Comparison of ENCODE assay signal across 11 cellular contexts in the genomic region with DNA sequence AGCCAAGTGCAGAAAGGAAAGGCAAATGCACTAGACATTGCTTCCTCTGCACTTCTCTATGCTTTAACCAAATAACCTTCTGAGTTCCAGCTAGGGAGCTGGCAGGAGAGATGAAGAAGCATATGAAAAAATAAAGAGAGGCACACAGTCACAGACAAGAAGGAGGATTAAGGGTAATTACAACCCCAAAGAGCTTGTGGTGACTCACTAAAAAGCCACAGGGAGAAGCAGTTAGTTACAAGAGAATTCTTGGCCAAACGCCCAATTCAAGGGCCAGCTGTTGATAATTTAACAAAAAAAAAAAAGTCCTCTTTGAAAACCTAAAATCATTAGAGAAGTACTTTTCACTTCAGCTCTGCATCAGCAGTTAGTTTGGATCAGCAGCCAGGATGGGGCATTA.
DNase-seq lines count a peak whose midpoint lies in the region; ATAC-seq and TF ChIP-seq lines count a peak whose summit lies in the region.
"Had no signal": no experiment of that assay in that cellular context is flagged by ENCODE, and none has a peak within 500 bp of the region (broad histone marks: within the 10 kb centered on the region; RNA-seq: fewer than 3 reads in every experiment).

No MANE protein-coding gene starts in this region.

- H3K27me3 Mint-ChIP-seq in neural progenitor cell (ENCODE audit: insufficient read depth, low read depth) (no peaks in the 10 kb centered on the region), osteocyte (ENCODE audit: unreplicated experiment) (peaks cover 2% of the 10 kb centered on the region)
- H3K27me3 Mint-ChIP-seq in activated CD8-positive, alpha-beta T cell treated with anti-CD3 and anti-CD28 coated beads, Interleukin-2, amount 10 ng/mL, durations not matched to agents 7 days and 5 days (ENCODE audit: low read depth): no peaks in the 10 kb centered on the region
- H3K27me3 Mint-ChIP-seq in naive thymus-derived CD8-positive, alpha-beta T cell: peaks cover 0 to 8% (median 0%) of the 10 kb centered on the region in 5 donors

- H3K27ac ChIP-seq in neural progenitor cell: no peak overlapping the region
- H3K27ac ChIP-seq: adrenal gland, vagina had no signal

- H3F3A ChIP-seq in neural progenitor cell (ENCODE audit: low read depth): no peaks in the 10 kb centered on the region

- H3K9ac ChIP-seq in neural progenitor cell: no peak overlapping the region

- no peaks in the 10 kb centered on the region for H3K9me3 Mint-ChIP-seq in neural progenitor cell
- H3K9me3 Mint-ChIP-seq in activated CD8-positive, alpha-beta T cell treated with anti-CD3 and anti-CD28 coated beads, Interleukin-2, amount 10 ng/mL, durations not matched to agents 7 days and 5 days (ENCODE audit: insufficient read depth): no peaks in the 10 kb centered on the region
- peaks cover 0 to 6% (median 0%) of the 10 kb centered on the region in 9 donors for H3K9me3 Mint-ChIP-seq in naive thymus-derived CD8-positive, alpha-beta T cell
- H3K9me3 Mint-ChIP-seq in osteocyte (ENCODE audit: unreplicated experiment): no peaks in the 10 kb centered on the region
- H3K9me3 Mint-ChIP-seq: nephron progenitor cell had no signal

- H4K20me1 ChIP-seq in neural progenitor cell (ENCODE audit: low read depth): no peaks in the 10 kb centered on the region

- no peak for ATAC-seq in activated CD8-positive, alpha-beta T cell treated with anti-CD3 and anti-CD28 coated beads, Interleukin-2, amount 10 ng/mL, durations not matched to agents 7 days and 5 days
- ATAC-seq in naive thymus-derived CD8-positive, alpha-beta T cell: no peak
- no peak for ATAC-seq in HG02938 (IDR thresholded peaks at IDR 0.05; ENCODE audit: unreplicated experiment)

- H2AFZ ChIP-seq in neural progenitor cell (replicated peaks): no peak overlapping the region

- H3K4me2 ChIP-seq in neural progenitor cell: peak overlapping the region; percentile 45

- peak; percentile 20 for DNase-seq in GM03348 (ENCODE audit: low spot score)
- peak; percentile 52 for DNase-seq in NCI-H2107 treated with DMSO at 0.1 percent for 48 hours (lab: John Stamatoyannopoulos, UW; ENCODE audit: unreplicated experiment)
- peak; percentile 82 for DNase-seq in astrocyte of the hippocampus (ENCODE audit: low read depth, low spot score)
- DNase-seq in neural progenitor cell (ENCODE audit: low spot score): peak; percentile 20
- no peak for DNase-seq in activated CD8-positive, alpha-beta T cell treated with anti-CD3 and anti-CD28 coated beads, Interleukin-2, amount 10 ng/mL, durations not matched to agents 7 days and 5 days
- DNase-seq in naive thymus-derived CD8-positive, alpha-beta T cell: no peak
- DNase-seq in osteocyte (ENCODE audit: extremely low spot score, unreplicated experiment): no peak
- DNase-seq: nephron progenitor cell had no signal

- no peaks in the 10 kb centered on the region for H3K9me3 ChIP-seq in neural progenitor cell (ENCODE audit: low read depth)
- H3K9me3 ChIP-seq: adrenal gland, vagina had no signal

- H3K27ac Mint-ChIP-seq in neural progenitor cell (no peak overlapping the region), osteocyte (ENCODE audit: unreplicated experiment) (no peak overlapping the region)
- no peak overlapping the region for H3K27ac Mint-ChIP-seq in activated CD8-positive, alpha-beta T cell treated with anti-CD3 and anti-CD28 coated beads, Interleukin-2, amount 10 ng/mL, durations not matched to agents 7 days and 5 days
- no peak overlapping the region for H3K27ac Mint-ChIP-seq in naive thymus-derived CD8-positive, alpha-beta T cell
- H3K27ac Mint-ChIP-seq: nephron progenitor cell had no signal

- no peaks in the 10 kb centered on the region for H3K36me3 ChIP-seq in neural progenitor cell
- H3K36me3 ChIP-seq: adrenal gland, vagina had no signal

- no peak overlapping the region for H3K4me3 Mint-ChIP-seq in neural progenitor cell
- H3K4me3 Mint-ChIP-seq in activated CD8-positive, alpha-beta T cell treated with anti-CD3 and anti-CD28 coated beads, Interleukin-2, amount 10 ng/mL, durations not matched to agents 7 days and 5 days: no peak overlapping the region
- no peak overlapping the region for H3K4me3 Mint-ChIP-seq in naive thymus-derived CD8-positive, alpha-beta T cell
- H3K4me3 Mint-ChIP-seq in osteocyte (ENCODE audit: unreplicated experiment): no peak overlapping the region
- H3K4me3 Mint-ChIP-seq: nephron progenitor cell had no signal

- H3K27me3 ChIP-seq in neural progenitor cell: no peaks in the 10 kb centered on the region
- H3K27me3 ChIP-seq: vagina had no signal

- no peak for TF ChIP-seq CTCF in neural progenitor cell (IDR thresholded peaks at IDR 0.05)
- TF ChIP-seq CTCF in osteocyte (IDR thresholded peaks at IDR 0.05): no peak

- no peak overlapping the region for H3K4me3 ChIP-seq in neural progenitor cell
- H3K4me3 ChIP-seq: adrenal gland, vagina had no signal

- no peaks in the 10 kb centered on the region for H3K79me2 ChIP-seq in neural progenitor cell (ENCODE audit: low read depth)

- peaks cover 14% of the 10 kb centered on the region for H3K4me1 ChIP-seq in neural progenitor cell
- H3K4me1 ChIP-seq: adrenal gland had no signal

- H3K36me3 Mint-ChIP-seq in neural progenitor cell: no peaks in the 10 kb centered on the region
- no peaks in the 10 kb centered on the region for H3K36me3 Mint-ChIP-seq in activated CD8-positive, alpha-beta T cell treated with anti-CD3 and anti-CD28 coated beads, Interleukin-2, amount 10 ng/mL, durations not matched to agents 7 days and 5 days (ENCODE audit: low read depth)
- H3K36me3 Mint-ChIP-seq in naive thymus-derived CD8-positive, alpha-beta T cell: no peaks in the 10 kb centered on the region
- no peaks in the 10 kb centered on the region for H3K36me3 Mint-ChIP-seq in osteocyte (ENCODE audit: unreplicated experiment)

- H3K4me1 Mint-ChIP-seq in neural progenitor cell (peaks cover 17% of the 10 kb centered on the region), osteocyte (ENCODE audit: unreplicated experiment) (no peaks in the 10 kb centered on the region)
- H3K4me1 Mint-ChIP-seq in activated CD8-positive, alpha-beta T cell treated with anti-CD3 and anti-CD28 coated beads, Interleukin-2, amount 10 ng/mL, durations not matched to agents 7 days and 5 days (ENCODE audit: low read depth): no peaks in the 10 kb centered on the region
- H3K4me1 Mint-ChIP-seq in naive thymus-derived CD8-positive, alpha-beta T cell: no peaks in the 10 kb centered on the region
- H3K4me1 Mint-ChIP-seq: nephron progenitor cell had no signal

- CTCF ChIA-PET in activated CD8-positive, alpha-beta T cell treated with anti-CD3 and anti-CD28 coated beads, Interleukin-2, amount 10 ng/mL, durations not matched to agents 7 days and 5 days (lab: Charles Lee): interaction anchor here (1.0 kb wide), 1 partner anchor 25 kb away, joined by 3 read pairs; no protein-coding TSS in a partner anchor

- POLR2A ChIA-PET in activated CD8-positive, alpha-beta T cell treated with anti-CD3 and anti-CD28 coated beads, Interleukin-2, amount 10 ng/mL, durations not matched to agents 7 days and 5 days (lab: Charles Lee): no interaction called here
- POLR2A ChIA-PET in naive thymus-derived CD8-positive, alpha-beta T cell (lab: Charles Lee): no interaction called here

Comparison
In these comparisons a context has a peak if more than half of its experiments do, and no peak if none do; other contexts are left out.
1. DNase-seq: peak in GM03348 (single experiment), NCI-H2107 treated with DMSO at 0.1 percent for 48 hours (single experiment), astrocyte of the hippocampus (single experiment) and neural progenitor cell (single experiment); none in activated CD8-positive, alpha-beta T cell treated with anti-CD3 and anti-CD28 coated beads, Interleukin-2, amount 10 ng/mL, durations not matched to agents 7 days and 5 days (single experiment), naive thymus-derived CD8-positive, alpha-beta T cell (0 of 10) and osteocyte (single experiment).